ENCODE assay signal across 7 cellular contexts in the genomic region with DNA sequence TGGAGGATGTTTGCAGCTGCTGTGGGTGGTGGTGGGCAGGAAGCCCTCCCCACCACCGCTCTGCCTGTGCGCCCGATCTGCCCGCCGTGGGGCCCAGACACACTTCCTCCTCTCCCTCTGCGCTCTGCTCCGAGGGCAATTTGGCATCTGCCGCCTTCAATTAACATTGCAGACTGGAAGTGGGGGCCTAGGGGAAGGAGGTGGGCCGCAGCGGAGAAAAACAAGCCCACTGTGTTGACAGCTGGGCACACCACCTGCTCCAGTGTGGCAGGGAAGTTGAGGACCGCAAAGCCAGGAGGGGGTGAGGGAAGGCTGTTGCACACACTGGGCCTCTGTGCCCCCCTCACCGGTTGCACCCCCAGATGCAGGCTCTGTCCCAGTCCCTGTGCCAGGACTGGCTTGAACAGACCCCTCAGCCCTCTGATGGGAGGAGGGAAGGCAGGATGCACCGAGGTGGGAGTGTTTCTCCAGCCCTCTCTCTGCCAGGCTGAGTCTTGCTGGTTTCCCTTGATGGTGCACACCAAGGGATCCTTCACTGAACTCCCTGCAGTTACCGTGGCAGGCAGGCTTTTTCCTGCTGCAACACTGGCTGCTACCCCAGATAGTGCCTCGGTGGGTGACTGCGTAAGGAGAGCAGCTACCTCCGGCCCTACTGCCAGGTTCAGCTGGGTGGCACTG.
DNase-seq lines count a peak whose midpoint lies in the region; ATAC-seq and TF ChIP-seq lines count a peak whose summit lies in the region.

No MANE protein-coding gene starts in this region.

- H3K27me3 ChIP-seq in thyroid gland: no peaks in the 10 kb centered on the region

- no peaks in the 10 kb centered on the region for H3K9me3 ChIP-seq in thyroid gland

- intact Hi-C loops in thyroid gland (cut with DNase I): no loop called here

- H3K36me3 Mint-ChIP-seq in central memory CD8-positive, alpha-beta T cell (ENCODE audit: insufficient read depth): peaks cover 2% of the 10 kb centered on the region
- H3K36me3 Mint-ChIP-seq in stimulated activated effector memory CD8-positive, alpha-beta T cell treated with anti-CD3 and anti-CD28 coated beads, Interleukin-12 subunit alpha, Interleukin-12 subunit beta, amount 100 ng/mL, for 72 hours: peaks cover 5% of the 10 kb centered on the region

- DNase-seq in NCI-H1417 treated with DMSO at 0.1 percent for 48 hours (lab: John Stamatoyannopoulos, UW): peak; percentile 72
- DNase-seq in T-helper 2 cell: peak in 3 of 5 experiments; percentile 21 to 83 (median 58)
- DNase-seq in central memory CD8-positive, alpha-beta T cell (ENCODE audit: low spot score in 2 of 2): peak; percentile 39 to 46
- DNase-seq in stimulated activated effector memory CD8-positive, alpha-beta T cell treated with anti-CD3 and anti-CD28 coated beads, Interleukin-12 subunit alpha, Interleukin-12 subunit beta, amount 100 ng/mL, for 72 hours (ENCODE audit: low spot score in 2 of 2): peak; percentile 15 to 62
- DNase-seq in thyroid gland: no peak
- DNase-seq in GM19240 (ENCODE audit: insufficient read length, low spot score): no peak

- no peaks in the 10 kb centered on the region for H3K9me3 Mint-ChIP-seq in central memory CD8-positive, alpha-beta T cell
- H3K9me3 Mint-ChIP-seq in stimulated activated effector memory CD8-positive, alpha-beta T cell treated with anti-CD3 and anti-CD28 coated beads, Interleukin-12 subunit alpha, Interleukin-12 subunit beta, amount 100 ng/mL, for 72 hours: no peaks in the 10 kb centered on the region

- WGBS in thyroid gland, 2 donors: 61 to 65% methylated on average over 12 to 17 of the region's 17 CpGs

- H3K4me1 ChIP-seq in thyroid gland: peaks cover 0 to 8% of the 10 kb centered on the region in 2 donors

- H3K36me3 ChIP-seq in thyroid gland: no peaks in the 10 kb centered on the region

- H3K4me3 ChIP-seq in thyroid gland (replicated peaks in 1 of 3): no peak overlapping the region

- no peaks in the 10 kb centered on the region for H3K27me3 Mint-ChIP-seq in central memory CD8-positive, alpha-beta T cell

- peak; percentile 98 for ATAC-seq in central memory CD8-positive, alpha-beta T cell (replicated peaks; ENCODE audit: extremely low read depth, poor library complexity, severe bottlenecking)
- peak; percentile 76 for ATAC-seq in stimulated activated effector memory CD8-positive, alpha-beta T cell treated with anti-CD3 and anti-CD28 coated beads, Interleukin-12 subunit alpha, Interleukin-12 subunit beta, amount 100 ng/mL, for 72 hours
- ATAC-seq in HG02973 (IDR thresholded peaks at IDR 0.05; ENCODE audit: unreplicated experiment): no peak

- peaks cover 61% of the 10 kb centered on the region for H3K4me1 Mint-ChIP-seq in central memory CD8-positive, alpha-beta T cell
- peaks cover 77% of the 10 kb centered on the region for H3K4me1 Mint-ChIP-seq in stimulated activated effector memory CD8-positive, alpha-beta T cell treated with anti-CD3 and anti-CD28 coated beads, Interleukin-12 subunit alpha, Interleukin-12 subunit beta, amount 100 ng/mL, for 72 hours

- no peak for TF ChIP-seq CTCF in thyroid gland (IDR thresholded peaks at IDR 0.05)

- no peak for TF ChIP-seq POLR2A in thyroid gland (IDR thresholded peaks at IDR 0.05)

- H3K27ac Mint-ChIP-seq in central memory CD8-positive, alpha-beta T cell (ENCODE audit: low read depth): peak overlapping the region; percentile 70
- H3K27ac Mint-ChIP-seq in stimulated activated effector memory CD8-positive, alpha-beta T cell treated with anti-CD3 and anti-CD28 coated beads, Interleukin-12 subunit alpha, Interleukin-12 subunit beta, amount 100 ng/mL, for 72 hours: peak overlapping the region; percentile 82

- no peak overlapping the region for H3K27ac ChIP-seq in thyroid gland

- peak overlapping the region; percentile 64 for H3K4me3 Mint-ChIP-seq in central memory CD8-positive, alpha-beta T cell
- H3K4me3 Mint-ChIP-seq in stimulated activated effector memory CD8-positive, alpha-beta T cell treated with anti-CD3 and anti-CD28 coated beads, Interleukin-12 subunit alpha, Interleukin-12 subunit beta, amount 100 ng/mL, for 72 hours: peak overlapping the region; percentile 61

Comparison
In these comparisons a context has a peak if more than half of its experiments do, and no peak if none do; other contexts are left out.
1. DNase-seq: peak in NCI-H1417 treated with DMSO at 0.1 percent for 48 hours (single experiment), T-helper 2 cell (3 of 5), central memory CD8-positive, alpha-beta T cell (2 of 2) and stimulated activated effector memory CD8-positive, alpha-beta T cell treated with anti-CD3 and anti-CD28 coated beads, Interleukin-12 subunit alpha, Interleukin-12 subunit beta, amount 100 ng/mL, for 72 hours (2 of 2); none in thyroid gland (0 of 2) and GM19240 (single experiment).